Comparison of ENCODE assay signal across 8 cellular contexts in genomic region chr15:91855684-91856553, GRCh38.
A peak's percentile ranks its signal among the peaks of the same experiment; 100 is the strongest.
DNase-seq lines count a peak whose midpoint lies in the region; ATAC-seq lines count a peak whose summit lies in the region.

No MANE protein-coding gene starts in this region.

- DNase-seq in activated naive CD4-positive, alpha-beta T cell treated with Interleukin-2 at 50 U/mL for 16 hours = peak; percentile 41
- DNase-seq in activated naive CD4-positive, alpha-beta T cell (lab: John Stamatoyannopoulos, UW) = no peak
- peak; percentile 39 for DNase-seq in NCI-H1092 (lab: John Stamatoyannopoulos, UW)
- DNase-seq in T-helper 2 cell treated with Interferon-gamma antibody and Interleukin-4, amounts not matched to agents 5 μg/mL and 100 μg/mL, for 36 hours (ENCODE audit: low spot score) = no peak
- peak; percentile 54 for DNase-seq in iPS DF 6.9 (ENCODE audit: low read depth, low spot score)
- no peak for DNase-seq in inferior parietal cortex (ENCODE audit: extremely low spot score)
- no peak for DNase-seq in KG1 (lab: John Stamatoyannopoulos, UW)

- H3K36me3 ChIP-seq in iPS DF 6.9 (ENCODE audit: control insufficient read depth, insufficient read depth, low read length) = no peaks in the 10 kb centered on the region

- no peaks in the 10 kb centered on the region for H3K9me3 Mint-ChIP-seq in T-helper 2 cell treated with Interferon-gamma antibody and Interleukin-4, amounts not matched to agents 5 μg/mL and 100 μg/mL, for 36 hours

- peaks cover 28% of the 10 kb centered on the region for H3K36me3 Mint-ChIP-seq in T-helper 2 cell treated with Interferon-gamma antibody and Interleukin-4, amounts not matched to agents 5 μg/mL and 100 μg/mL, for 36 hours (ENCODE audit: low read depth)

- H3K4me3 ChIP-seq in iPS DF 6.9 (ENCODE audit: low read length) = no peak overlapping the region

- no peaks in the 10 kb centered on the region; the same call in 1 of the 2 replicates for H3K27me3 ChIP-seq in iPS DF 6.9 (ENCODE audit: control insufficient read depth, insufficient read depth, low read length)

- WGBS in iPS DF 6.9 (ENCODE audit: insufficient coverage, insufficient read length) = no CpG with 5 or more reads among the region's 15 CpGs

- no peak for ATAC-seq in HG03565 (IDR thresholded peaks at IDR 0.05; ENCODE audit: unreplicated experiment)

- peak overlapping the region; percentile 91 for H3K4me3 Mint-ChIP-seq in T-helper 2 cell treated with Interferon-gamma antibody and Interleukin-4, amounts not matched to agents 5 μg/mL and 100 μg/mL, for 36 hours

- H3K4me1 ChIP-seq in iPS DF 6.9 (ENCODE audit: control insufficient read depth, insufficient read depth, low read length) = peaks cover 4% of the 10 kb centered on the region

- H3K27ac ChIP-seq in iPS DF 6.9 (ENCODE audit: low read length) = no peak overlapping the region

- H3K27ac Mint-ChIP-seq in T-helper 2 cell treated with Interferon-gamma antibody and Interleukin-4, amounts not matched to agents 5 μg/mL and 100 μg/mL, for 36 hours = peak overlapping the region; percentile 96

- H3K9me3 ChIP-seq in iPS DF 6.9 (ENCODE audit: control insufficient read depth, insufficient read depth, low read length) = no peaks in the 10 kb centered on the region

- H3K4me1 Mint-ChIP-seq in T-helper 2 cell treated with Interferon-gamma antibody and Interleukin-4, amounts not matched to agents 5 μg/mL and 100 μg/mL, for 36 hours (ENCODE audit: low read depth) = peaks cover 69% of the 10 kb centered on the region

- H3K27me3 Mint-ChIP-seq in T-helper 2 cell treated with Interferon-gamma antibody and Interleukin-4, amounts not matched to agents 5 μg/mL and 100 μg/mL, for 36 hours (ENCODE audit: low read depth) = no peaks in the 10 kb centered on the region

Comparison
In these comparisons a context has a peak if more than half of its experiments do, and no peak if none do; other contexts are left out.
1. DNase-seq: peak in activated naive CD4-positive, alpha-beta T cell treated with Interleukin-2 at 50 U/mL for 16 hours (single experiment), NCI-H1092 (single experiment) and iPS DF 6.9 (single experiment); none in activated naive CD4-positive, alpha-beta T cell (0 of 4), T-helper 2 cell treated with Interferon-gamma antibody and Interleukin-4, amounts not matched to agents 5 μg/mL and 100 μg/mL, for 36 hours (single experiment), inferior parietal cortex (single experiment) and KG1 (single experiment).